In genomic region chr17:81682565-81683207, GRCh38 we compare ENCODE assay signal across 8 cellular contexts. TPM values are rescaled to one million over a fixed set of nuclear protein-coding genes. Genes with fewer than 3 reads are reported as not detected.
DNase-seq lines count a peak whose midpoint lies in the region; ATAC-seq, FAIRE-seq and TF ChIP-seq lines count a peak whose summit lies in the region.

No MANE protein-coding gene starts in this region.

- peak overlapping the region; percentile 70 for H3K56ac ChIP-seq in H1 (replicated peaks; ENCODE audit: insufficient read length, low read depth, low read length)

- CTCF ChIA-PET in H1 (lab: Charles Lee; ENCODE audit: partially characterized antibody) = interaction anchor here (1.2 to 2.9 kb wide), 5 partner anchors 11 to 28 kb away, joined by 3 to 10 read pairs (median 5); no protein-coding TSS in a partner anchor

- TF ChIP-seq CTCF in H1 (IDR thresholded peaks at IDR 0.05; ENCODE audit: control extremely low read depth in 1 of 3, insufficient read depth in 1 of 3, low read depth in 1 of 3, low read length in 3 of 3) (no peak), neutrophil (IDR thresholded peaks at IDR 0.05) (no peak), D721Med (IDR thresholded peaks at IDR 0.05; ENCODE audit: insufficient read depth, missing control alignments) (no peak)

- peak overlapping the region; percentile 83; the same call in 1 of the 2 replicates for H4K8ac ChIP-seq in H1 (ENCODE audit: extremely low read depth, insufficient read depth, low read length)

- H3K27me3 ChIP-seq in H1 (replicated peaks in 1 of 4; ENCODE audit: control insufficient read depth in 3 of 4, extremely low read depth in 1 of 4, insufficient read depth in 3 of 4, low read length in 3 of 4) = no peaks in the 10 kb centered on the region; a peak in 1 of 7 replicates
- H3K27me3 ChIP-seq in neutrophil = no peaks in the 10 kb centered on the region

- no peak overlapping the region for H3K23ac ChIP-seq in H1 (ENCODE audit: insufficient read length)

- no peak for TF ChIP-seq EP300 in H1 (IDR thresholded peaks at IDR 0.05; ENCODE audit: borderline replicate concordance in 1 of 2, low read depth in 2 of 2, low read length in 2 of 2)

- peaks cover 3 to 14% (median 7%) of the 10 kb centered on the region in 4 experiments; a peak in 6 of 7 replicates for H3K4me1 ChIP-seq in H1 (replicated peaks in 1 of 4; ENCODE audit: control insufficient read depth in 3 of 4, insufficient read depth in 4 of 4, low read length in 3 of 4)
- H3K4me1 ChIP-seq in neutrophil (ENCODE audit: control insufficient read depth in 1 of 2, insufficient read depth in 1 of 2, low read depth in 1 of 2, low read length in 1 of 2) = peaks cover 23 to 25% of the 10 kb centered on the region in 2 experiments

- DNase-seq in EL (peak; percentile 19), NCI-H2227 treated with DMSO at 0.1 percent for 48 hours (lab: John Stamatoyannopoulos, UW) (peak; percentile 23), H1 (ENCODE audit: low read depth in 1 of 2, low spot score in 2 of 2) (no peak), mesenteric fat pad (ENCODE audit: low spot score) (no peak), iPS-NIHi7 (ENCODE audit: extremely low spot score) (no peak), D721Med (ENCODE audit: insufficient read length, low spot score) (no peak)

- no peak for TF ChIP-seq RAD21 in H1 (IDR thresholded peaks at IDR 0.05 in 1 of 2, conservative IDR thresholded peaks at IDR 0.05 in 1 of 2; ENCODE audit: low read depth in 2 of 2, low read length in 2 of 2)

- H2AFZ ChIP-seq in H1 (ENCODE audit: low read length) = no peak overlapping the region

- TF ChIP-seq POLR2A in H1 (IDR thresholded peaks at IDR 0.05; ENCODE audit: control extremely low read depth in 1 of 2, low read depth in 2 of 2, low read length in 2 of 2) = no peak

- H3K27ac ChIP-seq in H1 (ENCODE audit: low read depth, low read length) (peak overlapping the region; percentile 58; the same call in 1 of the 2 replicates), neutrophil (peak overlapping the region; percentile 82)

- WGBS in H1 (ENCODE audit: extremely low coverage in 1 of 2, insufficient coverage in 1 of 2, insufficient read length in 1 of 2, insufficient replicate concordance in 2 of 2, low coverage in 1 of 2, low lambda C conversion rate in 2 of 2, missing lambda C conversion rate in 1 of 2), 2 experiments = 55% methylated on average over 19 of the region's 19 CpGs; no CpG with 5 or more reads in 1 of the 2 experiments

- no peak overlapping the region for H2BK20ac ChIP-seq in H1 (ENCODE audit: low read length)

- no peak overlapping the region for H3K18ac ChIP-seq in H1 (ENCODE audit: extremely low read depth, low read length)

- peaks cover 12% of the 10 kb centered on the region for H3K23me2 ChIP-seq in H1 (ENCODE audit: low read depth, low read length)

- H3K36me3 ChIP-seq in H1 (ENCODE audit: control insufficient read depth in 2 of 4, insufficient read depth in 4 of 4, low read length in 3 of 4) (peaks cover 2 to 12% (median 9%) of the 10 kb centered on the region in 4 experiments; a peak in 6 of 8 replicates), neutrophil (peaks cover 27% of the 10 kb centered on the region)

- H2BK12ac ChIP-seq in H1 (ENCODE audit: low read depth, low read length) = no peak overlapping the region

- H3K4ac ChIP-seq in H1 (replicated peaks; ENCODE audit: insufficient read length, low read depth, low read length) = no peak overlapping the region

- no peak for ATAC-seq in GM19397 (IDR thresholded peaks at IDR 0.05; ENCODE audit: unreplicated experiment)

- H2BK5ac ChIP-seq in H1 (ENCODE audit: low read depth, low read length) = 0 out of 2 replicates have a peak overlapping the region, but pooled peaks have one; percentile 60

- peak overlapping the region; percentile 35 to 76 (median 73) for H3K9ac ChIP-seq in H1 (replicated peaks in 1 of 4; ENCODE audit: extremely low read depth in 1 of 4, low read depth in 3 of 4, low read length in 3 of 4)

- no peak overlapping the region for H2AK5ac ChIP-seq in H1 (ENCODE audit: low read depth, low read length)

- FAIRE-seq in H1 (lab: Jason Lieb, UNC) (no peak), D721Med (lab: Jason Lieb, UNC) (no peak)

- POLR2A ChIA-PET in H1 (lab: Charles Lee; ENCODE audit: partially characterized antibody) = interaction anchor here (0.6 to 28.4 kb wide), 10 partner anchors 12 to 169 kb away, joined by 3 to 436 read pairs (median 6); partner anchors contain the start of genes CCDC137, MRPL12, NPLOC4 and OXLD1

- peaks cover 15% of the 10 kb centered on the region for H3K79me1 ChIP-seq in H1 (ENCODE audit: low read depth, low read length)

- no peaks in the 10 kb centered on the region for H3K9me3 ChIP-seq in H1 (ENCODE audit: insufficient read depth in 2 of 2, low read depth in 1 of 2, low read length in 1 of 2)
- no peaks in the 10 kb centered on the region for H3K9me3 ChIP-seq in neutrophil

- H2BK120ac ChIP-seq in H1 (replicated peaks; ENCODE audit: low read depth, low read length) = no peak overlapping the region

- H4K91ac ChIP-seq in H1 (replicated peaks; ENCODE audit: insufficient read length, low read length) = no peak overlapping the region

- peaks cover 4 to 39% of the 10 kb centered on the region in 2 experiments; a peak in 3 of 4 replicates for H3K79me2 ChIP-seq in H1 (ENCODE audit: control insufficient read depth in 1 of 2, insufficient read depth in 2 of 2, low read length in 2 of 2)

- peaks cover 0 to 25% of the 10 kb centered on the region in 2 experiments for H4K20me1 ChIP-seq in H1 (replicated peaks in 1 of 2; ENCODE audit: control insufficient read depth in 1 of 2, insufficient read depth in 2 of 2, low read length in 2 of 2)

- H3K4me3 ChIP-seq in H1 (ENCODE audit: extremely low read depth in 1 of 4, insufficient read depth in 2 of 4, low read depth in 3 of 4, low read length in 4 of 4) (peak overlapping the region; percentile 76 to 89 (median 87)), neutrophil (ENCODE audit: low read depth in 1 of 2, low read length in 1 of 2) (peak overlapping the region; percentile 84 to 96)

- no peak overlapping the region for H2BK15ac ChIP-seq in H1 (ENCODE audit: low read length)

- no peak overlapping the region for H3K14ac ChIP-seq in H1 (ENCODE audit: insufficient read length)

- peak overlapping the region; percentile 77 to 84 for H3K4me2 ChIP-seq in H1 (ENCODE audit: insufficient read depth in 1 of 2, low read depth in 2 of 2, low read length in 2 of 2)

- H4K5ac ChIP-seq in H1 (ENCODE audit: insufficient read length, low read depth, low read length) = peak overlapping the region; percentile 56

RNA-seq across cellular contexts. Expression of gene ARL16, which starts 0.9 kb away (rescaled TPM):
- 37.0 and 41.8 TPM in 2 replicates for total RNA-seq in H1 (2021; fragmentation: NEBNext Ultra II Directional; extraction: Animal tissue kit (Norgen Biotek cat#: 25700))
- polyA plus RNA-seq in H1 (2011; rRNA removed) = 60.8 and 64.2 TPM in 2 replicates
- 84.9 TPM for polyA plus RNA-seq in H1 (2011; cell fraction: cytosol; rRNA removed)
- polyA plus RNA-seq in H1 (2011; cell fraction: nucleus; rRNA removed) = 30.5 TPM
- 48.9 to 59.9 TPM (median 53.7 TPM) in 4 replicates for polyA plus RNA-seq in H1 (2012, experiment 1 of 2)
- polyA plus RNA-seq in H1 (2012, experiment 2 of 2) = 39.8 TPM
- polyA plus RNA-seq in H1 (2013, experiment 1 of 2) = 40.1 TPM
- polyA plus RNA-seq in H1 (2013, experiment 2 of 2) = 41.3 TPM
- polyA minus RNA-seq in H1 (2011; rRNA and poly(A)+ RNA removed) = 31.9 and 34.2 TPM in 2 replicates
- 15.9 TPM for polyA minus RNA-seq in H1 (2011; cell fraction: cytosol; rRNA and poly(A)+ RNA removed)
- 18.6 TPM for polyA minus RNA-seq in H1 (2011; cell fraction: nucleus; rRNA and poly(A)+ RNA removed)
- 25.0 TPM for total RNA-seq in mesenteric fat pad

RNA-seq across cellular contexts. Expression of gene HGS, which starts 1.1 kb away (rescaled TPM):
- total RNA-seq in H1 (2021; fragmentation: NEBNext Ultra II Directional; extraction: Animal tissue kit (Norgen Biotek cat#: 25700)) = 78.8 and 80.8 TPM in 2 replicates
- polyA plus RNA-seq in H1 (2011; rRNA removed) = 99.7 and 144 TPM in 2 replicates
- polyA plus RNA-seq in H1 (2011; cell fraction: cytosol; rRNA removed) = 68.0 TPM
- polyA plus RNA-seq in H1 (2011; cell fraction: nucleus; rRNA removed) = 334 TPM
- 65.1 to 84.3 TPM (median 78.3 TPM) in 4 replicates for polyA plus RNA-seq in H1 (2012, experiment 1 of 2)
- 54.5 TPM for polyA plus RNA-seq in H1 (2012, experiment 2 of 2)
- polyA plus RNA-seq in H1 (2013, experiment 1 of 2) = 39.6 TPM
- polyA plus RNA-seq in H1 (2013, experiment 2 of 2) = 35.7 TPM
- polyA minus RNA-seq in H1 (2011; rRNA and poly(A)+ RNA removed) = 71.4 and 95.1 TPM in 2 replicates
- 67.2 TPM for polyA minus RNA-seq in H1 (2011; cell fraction: cytosol; rRNA and poly(A)+ RNA removed)
- polyA minus RNA-seq in H1 (2011; cell fraction: nucleus; rRNA and poly(A)+ RNA removed) = 69.8 TPM
- total RNA-seq in mesenteric fat pad = 109 TPM

RNA-seq across cellular contexts. Expression of gene CCDC137, which starts 16.1 kb away (rescaled TPM):
- 38.6 and 39.8 TPM in 2 replicates for total RNA-seq in H1 (2021; fragmentation: NEBNext Ultra II Directional; extraction: Animal tissue kit (Norgen Biotek cat#: 25700))
- polyA plus RNA-seq in H1 (2011; rRNA removed) = 17.6 and 23.3 TPM in 2 replicates
- polyA plus RNA-seq in H1 (2011; cell fraction: cytosol; rRNA removed) = 28.0 TPM
- polyA plus RNA-seq in H1 (2011; cell fraction: nucleus; rRNA removed) = 24.2 TPM
- polyA plus RNA-seq in H1 (2012, experiment 1 of 2) = 38.1 to 44.2 TPM (median 40.1 TPM) in 4 replicates
- polyA plus RNA-seq in H1 (2012, experiment 2 of 2) = 19.9 TPM
- polyA plus RNA-seq in H1 (2013, experiment 1 of 2) = 40.4 TPM
- polyA plus RNA-seq in H1 (2013, experiment 2 of 2) = 44.2 TPM
- 3.2 and 4.4 TPM in 2 replicates for polyA minus RNA-seq in H1 (2011; rRNA and poly(A)+ RNA removed)
- polyA minus RNA-seq in H1 (2011; cell fraction: cytosol; rRNA and poly(A)+ RNA removed) = 8.4 TPM
- 9.5 TPM for polyA minus RNA-seq in H1 (2011; cell fraction: nucleus; rRNA and poly(A)+ RNA removed)
- total RNA-seq in mesenteric fat pad = 11.9 TPM

RNA-seq across cellular contexts. Expression of gene OXLD1, which starts 16.3 kb away (rescaled TPM):
- total RNA-seq in H1 (2021; fragmentation: NEBNext Ultra II Directional; extraction: Animal tissue kit (Norgen Biotek cat#: 25700)) = 35.9 and 41.5 TPM in 2 replicates
- 61.9 and 97.9 TPM in 2 replicates for polyA plus RNA-seq in H1 (2011; rRNA removed)
- 87.0 TPM for polyA plus RNA-seq in H1 (2011; cell fraction: cytosol; rRNA removed)
- polyA plus RNA-seq in H1 (2011; cell fraction: nucleus; rRNA removed) = 64.0 TPM
- polyA plus RNA-seq in H1 (2012, experiment 1 of 2) = 31.4 to 46.5 TPM (median 41.9 TPM) in 4 replicates
- polyA plus RNA-seq in H1 (2012, experiment 2 of 2) = 43.9 TPM
- 37.3 TPM for polyA plus RNA-seq in H1 (2013, experiment 1 of 2)
- polyA plus RNA-seq in H1 (2013, experiment 2 of 2) = 38.6 TPM
- 7.8 and 9.4 TPM in 2 replicates for polyA minus RNA-seq in H1 (2011; rRNA and poly(A)+ RNA removed)
- polyA minus RNA-seq in H1 (2011; cell fraction: cytosol; rRNA and poly(A)+ RNA removed) = 12.5 TPM
- polyA minus RNA-seq in H1 (2011; cell fraction: nucleus; rRNA and poly(A)+ RNA removed) = 23.0 TPM
- 27.5 TPM for total RNA-seq in mesenteric fat pad

RNA-seq across cellular contexts. Expression of gene MRPL12, which starts 20.5 kb away (rescaled TPM):
- total RNA-seq in H1 (2021; fragmentation: NEBNext Ultra II Directional; extraction: Animal tissue kit (Norgen Biotek cat#: 25700)) = 120 and 131 TPM in 2 replicates
- 141 and 190 TPM in 2 replicates for polyA plus RNA-seq in H1 (2011; rRNA removed)
- 185 TPM for polyA plus RNA-seq in H1 (2011; cell fraction: cytosol; rRNA removed)
- 144 TPM for polyA plus RNA-seq in H1 (2011; cell fraction: nucleus; rRNA removed)
- 66.6 to 148 TPM (median 135 TPM) in 4 replicates for polyA plus RNA-seq in H1 (2012, experiment 1 of 2)
- 172 TPM for polyA plus RNA-seq in H1 (2012, experiment 2 of 2)
- 97.0 TPM for polyA plus RNA-seq in H1 (2013, experiment 1 of 2)
- 97.1 TPM for polyA plus RNA-seq in H1 (2013, experiment 2 of 2)
- polyA minus RNA-seq in H1 (2011; rRNA and poly(A)+ RNA removed) = 40.8 and 41.6 TPM in 2 replicates
- polyA minus RNA-seq in H1 (2011; cell fraction: cytosol; rRNA and poly(A)+ RNA removed) = 51.5 TPM
- polyA minus RNA-seq in H1 (2011; cell fraction: nucleus; rRNA and poly(A)+ RNA removed) = 46.7 TPM
- 60.7 TPM for total RNA-seq in mesenteric fat pad

Comparison
In these comparisons a context has a peak if more than half of its experiments do, and no peak if none do; other contexts are left out.
1. DNase-seq: peak in EL (single experiment) and NCI-H2227 treated with DMSO at 0.1 percent for 48 hours (single experiment); none in H1 (0 of 2), mesenteric fat pad (single experiment), iPS-NIHi7 (single experiment) and D721Med (single experiment).